ENCODE assay signal across 8 cellular contexts in genomic region chr15:75452968-75453702, GRCh38.
DNase-seq lines count a peak whose midpoint lies in the region; ATAC-seq and TF ChIP-seq lines count a peak whose summit lies in the region.

No MANE protein-coding gene starts in this region.

- peak overlapping the region; percentile 99 for H3K27ac Mint-ChIP-seq in memory B cell

- TF ChIP-seq CTCF in GM12865 (IDR thresholded peaks at IDR 0.05; ENCODE audit: insufficient read depth, low read depth, low read length, missing control alignments), result peak; percentile 34
- peak; percentile 2 for TF ChIP-seq CTCF in choroid plexus epithelial cell (conservative IDR thresholded peaks at IDR 0.05; ENCODE audit: low read depth, low read length)

- no peak for ATAC-seq in memory B cell (ENCODE audit: low read depth)

- H3K4me3 Mint-ChIP-seq in memory B cell, result peak overlapping the region; percentile 84

- no peaks in the 10 kb centered on the region for H3K36me3 Mint-ChIP-seq in memory B cell

- no peaks in the 10 kb centered on the region for H3K9me3 Mint-ChIP-seq in memory B cell

- DNase-seq in GM12865 (ENCODE audit: low read depth), result peak; percentile 74
- peak; percentile 1 for DNase-seq in NCI-H2029 treated with DMSO at 0.1 percent for 48 hours (lab: John Stamatoyannopoulos, UW)
- DNase-seq in activated CD4-positive, alpha-beta T cell treated with anti-CD3 and anti-CD28 coated beads for 24 hours (ENCODE audit: low read depth in 2 of 2), result peak; percentile 55 to 56
- DNase-seq in choroid plexus epithelial cell (ENCODE audit: low read depth), result peak; percentile 53
- peak; percentile 32 to 43 for DNase-seq in memory B cell (ENCODE audit: low spot score in 2 of 2)
- peak; percentile 48 for DNase-seq in stimulated activated CD8-positive, alpha-beta memory T cell treated with anti-CD3 and anti-CD28 coated beads, Interleukin-12 subunit alpha, Interleukin-12 subunit beta, amount 100 ng/mL, for 4 hours (ENCODE audit: low read depth)
- no peak for DNase-seq in OCI-M2 (lab: John Stamatoyannopoulos, UW; ENCODE audit: unreplicated experiment)
- DNase-seq in cerebellar nuclear complex (lab: John Stamatoyannopoulos, UW), result no peak

- H3K27me3 Mint-ChIP-seq in memory B cell, result no peaks in the 10 kb centered on the region

- peak overlapping the region; percentile 100 for H3K4me3 ChIP-seq in GM12865 (ENCODE audit: low read depth, low read length)
- peak overlapping the region; percentile 69 for H3K4me3 ChIP-seq in choroid plexus epithelial cell (ENCODE audit: low read depth, low read length)

- H3K4me1 Mint-ChIP-seq in memory B cell, result peaks cover 26% of the 10 kb centered on the region

Comparison
In these comparisons a context has a peak if more than half of its experiments do, and no peak if none do; other contexts are left out.
1. DNase-seq: peak in GM12865 (single experiment), NCI-H2029 treated with DMSO at 0.1 percent for 48 hours (single experiment), activated CD4-positive, alpha-beta T cell treated with anti-CD3 and anti-CD28 coated beads for 24 hours (2 of 2), choroid plexus epithelial cell (single experiment), memory B cell (2 of 2) and stimulated activated CD8-positive, alpha-beta memory T cell treated with anti-CD3 and anti-CD28 coated beads, Interleukin-12 subunit alpha, Interleukin-12 subunit beta, amount 100 ng/mL, for 4 hours (single experiment); none in OCI-M2 (single experiment) and cerebellar nuclear complex (0 of 2).